Comparison of ENCODE assay signal across 8 cellular contexts in genomic region chr11:66051766-66052663, GRCh38. TPM values are rescaled to one million over a fixed set of nuclear protein-coding genes. Genes with fewer than 3 reads are reported as not detected.
DNase-seq lines count a peak whose midpoint lies in the region; ATAC-seq and TF ChIP-seq lines count a peak whose summit lies in the region.

TSS of gene SF3B2 (plus strand) at chr11:66052364. CDS start at chr11:66052385, 21 bp downstream.

- H3K27me3 Mint-ChIP-seq in dendritic cell treated with granulocyte-macrophage colony-stimulating factor and Interleukin-4, amounts not matched to agents 40 ng/mL and 50 ng/mL, for 4 days = peaks cover 20% of the 10 kb centered on the region

- TF ChIP-seq RAD21 in liver (IDR thresholded peaks at IDR 0.05) = no peak

- H3K36me3 ChIP-seq in liver (ENCODE audit: control insufficient read depth in 4 of 4, insufficient read depth in 3 of 4, low read depth in 1 of 4, low read length in 3 of 4) = peaks cover 0 to 22% (median 11%) of the 10 kb centered on the region in 4 donors

- peaks cover 22% of the 10 kb centered on the region for H3K4me1 Mint-ChIP-seq in dendritic cell treated with granulocyte-macrophage colony-stimulating factor and Interleukin-4, amounts not matched to agents 40 ng/mL and 50 ng/mL, for 4 days (ENCODE audit: low read depth)

- H3K27ac Mint-ChIP-seq in dendritic cell treated with granulocyte-macrophage colony-stimulating factor and Interleukin-4, amounts not matched to agents 40 ng/mL and 50 ng/mL, for 4 days = peak within 1 kb of the TSS; percentile 98

- H3K4me3 ChIP-seq in liver (ENCODE audit: low read depth in 1 of 3, low read length in 3 of 3) = peak within 1 kb of the TSS; percentile 85 to 96 (median 91)

- H3K27me3 ChIP-seq in liver (ENCODE audit: control insufficient read depth in 4 of 4, insufficient read depth in 4 of 4, low read length in 3 of 4) = peaks cover 0 to 4% (median 0%) of the 10 kb centered on the region in 4 donors

- H3K4me1 ChIP-seq in liver (ENCODE audit: control insufficient read depth in 4 of 4, insufficient read depth in 4 of 4, low read length in 3 of 4) = peaks cover 4 to 41% (median 27%) of the 10 kb centered on the region in 4 donors

- no peaks in the 10 kb centered on the region for H3K9me3 ChIP-seq in liver (ENCODE audit: control insufficient read depth in 4 of 4, low read length in 3 of 4)

- H3K4me3 Mint-ChIP-seq in dendritic cell treated with granulocyte-macrophage colony-stimulating factor and Interleukin-4, amounts not matched to agents 40 ng/mL and 50 ng/mL, for 4 days = peak within 1 kb of the TSS; percentile 100

- peak within 1 kb of the TSS; percentile 81 for H3K27ac ChIP-seq in C4-2B
- peak within 1 kb of the TSS; percentile 67 to 80 for H3K27ac ChIP-seq in liver (ENCODE audit: low read depth in 1 of 2, low read length in 2 of 2)

- peak; percentile 99 for ATAC-seq in GM19372 (IDR thresholded peaks at IDR 0.05; ENCODE audit: low read depth, unreplicated experiment)
- ATAC-seq in HG03558 (IDR thresholded peaks at IDR 0.05; ENCODE audit: extremely low read depth, unreplicated experiment) = peak; percentile 75

- under 1% methylated on average over 84 of the region's 84 CpGs for WGBS in liver

- intact Hi-C loops in dendritic cell treated with granulocyte-macrophage colony-stimulating factor and Interleukin-4, amounts not matched to agents 40 ng/mL and 50 ng/mL, for 4 days (cut with micrococcal nuclease) = no loop called here

- H3K9me3 Mint-ChIP-seq in dendritic cell treated with granulocyte-macrophage colony-stimulating factor and Interleukin-4, amounts not matched to agents 40 ng/mL and 50 ng/mL, for 4 days = no peaks in the 10 kb centered on the region

- peaks cover 51% of the 10 kb centered on the region for H3K36me3 Mint-ChIP-seq in dendritic cell treated with granulocyte-macrophage colony-stimulating factor and Interleukin-4, amounts not matched to agents 40 ng/mL and 50 ng/mL, for 4 days (ENCODE audit: low read depth)

- DNase-seq in NCI-H748 treated with DMSO at 0.1 percent for 48 hours (lab: John Stamatoyannopoulos, UW) = peak; percentile 95
- peak; percentile 83 to 94 for DNase-seq in activated CD4-positive, alpha-beta T cell treated with anti-CD3 and anti-CD28 coated beads, Interleukin-2, amount 50 U/mL, for 24 hours (ENCODE audit: low read depth in 1 of 2, low spot score in 1 of 2)
- DNase-seq in stimulated activated CD4-positive, alpha-beta T cell treated with anti-CD3 and anti-CD28 coated beads, Interleukin-4, amount 100 ng/mL, for 24 hours = peak; percentile 97

- TF ChIP-seq CTCF in C4-2B (conservative IDR thresholded peaks at IDR 0.05) = no peak
- TF ChIP-seq CTCF in liver (IDR thresholded peaks at IDR 0.05; ENCODE audit: low read depth, low read length, missing input control) = no peak

- peak within 1 kb of the TSS; percentile 81 to 91 for H3K9ac ChIP-seq in liver (ENCODE audit: low read depth in 1 of 2, low read length in 2 of 2)

TF ChIP-seq in liver, 16 proteins besides CTCF, POLR2A, EP300 and RAD21:
- peak; percentile 47 for TF ChIP-seq NR2F2 (IDR thresholded peaks at IDR 0.05)
- no peak for TF ChIP-seq MAX (IDR thresholded peaks at IDR 0.05)
- TF ChIP-seq FOXA2 (IDR thresholded peaks at IDR 0.05) = no peak
- TF ChIP-seq GABPA (IDR thresholded peaks at IDR 0.05 in 1 of 2, conservative IDR thresholded peaks at IDR 0.05 in 1 of 2) = peak; percentile 93 to 99
- peak; percentile 75 for TF ChIP-seq SP1 (IDR thresholded peaks at IDR 0.05)
- peak in 1 of 2 donors; percentile 17 for TF ChIP-seq JUND (IDR thresholded peaks at IDR 0.05)
- TF ChIP-seq RXRA (IDR thresholded peaks at IDR 0.05) = peak; percentile 31 to 49
- no peak for TF ChIP-seq ATF3 (IDR thresholded peaks at IDR 0.05)
- no peak for TF ChIP-seq FOXA1 (IDR thresholded peaks at IDR 0.05)
- peak; percentile 98 for TF ChIP-seq YY1 (IDR thresholded peaks at IDR 0.05)
- TF ChIP-seq HNF4A (conservative IDR thresholded peaks at IDR 0.05) = peak in 1 of 2 donors; percentile 85
- no peak for TF ChIP-seq ZBTB33 (IDR thresholded peaks at IDR 0.05)
- TF ChIP-seq TAF1 (conservative IDR thresholded peaks at IDR 0.05) = peak; percentile 69
- TF ChIP-seq HNF4G (IDR thresholded peaks at IDR 0.05) = peak; percentile 58
- TF ChIP-seq REST (IDR thresholded peaks at IDR 0.05) = peak; percentile 28
- TF ChIP-seq EGR1 (IDR thresholded peaks at IDR 0.05; ENCODE audit: low read depth in 2 of 2) = peak in 1 of 2 donors; percentile 68

RNA-seq across cellular contexts. Expression of gene SF3B2, which starts in this region (rescaled TPM):
- 10 to 100 TPM; 55.7 to 67.6 TPM for total RNA-seq in liver
- polyA plus RNA-seq in liver = 10 to 100 TPM; 50.5 to 58.7 TPM

Comparison
In these comparisons a context has a peak if more than half of its experiments do, and no peak if none do; other contexts are left out.
1. Peak in every context shown above with its lines: DNase-seq, ATAC-seq, H3K4me3 ChIP-seq and H3K27ac ChIP-seq.